Comparison of ENCODE assay signal across 2 cellular contexts in the genomic region with DNA sequence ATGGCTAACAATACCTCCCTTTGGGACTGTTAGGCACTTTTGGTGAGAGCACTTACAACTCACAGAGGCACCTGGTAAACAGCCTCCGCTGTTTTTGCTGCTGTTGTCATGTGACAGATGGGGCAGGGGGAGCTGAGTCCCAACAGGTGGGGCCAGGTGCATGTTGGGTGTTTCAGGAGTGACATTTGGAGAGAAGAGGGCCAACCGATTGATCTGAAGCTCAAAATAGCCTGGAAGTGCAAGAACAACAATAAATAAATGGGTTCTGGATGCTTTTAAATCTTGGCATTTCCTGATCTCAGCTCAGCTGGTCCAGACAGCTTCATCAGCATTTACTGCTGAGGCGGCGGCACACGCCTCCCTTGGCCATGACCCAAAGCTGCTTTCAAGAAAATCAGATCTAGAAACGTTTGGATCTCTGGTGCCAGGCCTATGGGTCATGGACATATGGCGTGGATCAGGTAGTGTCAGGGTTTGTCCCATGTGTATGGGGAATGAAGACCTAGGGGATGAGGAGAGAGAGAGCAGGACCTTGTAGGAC.
A peak's percentile ranks its signal among the peaks of the same experiment; 100 is the strongest.
TF ChIP-seq lines count a peak whose summit lies in the region.

No MANE protein-coding gene starts in this region.

TF ChIP-seq in A549, 52 proteins besides CTCF, POLR2A, EP300 and RAD21:
- TF ChIP-seq MAFK (IDR thresholded peaks at IDR 0.05; ENCODE audit: partially characterized antibody) (peak; percentile 65), POLR2AphosphoS2 (conservative IDR thresholded peaks at IDR 0.05; ENCODE audit: low read length) (no peak), ELK1 (IDR thresholded peaks at IDR 0.05; ENCODE audit: low read depth, low read length) (no peak)

TF ChIP-seq in K562, 482 proteins besides CTCF, POLR2A, EP300 and RAD21:
- TF ChIP-seq ZNF316 (IDR thresholded peaks at IDR 0.05), result peak; percentile 61
- TF ChIP-seq FOXK1 (CRISPR knock-in tag; IDR thresholded peaks at IDR 0.05; ENCODE audit: borderline replicate concordance), result peak; percentile 27; the same call in 1 of the 2 replicates
- TF ChIP-seq ZNF76 (CRISPR knock-in tag; IDR thresholded peaks at IDR 0.05; ENCODE audit: borderline replicate concordance), result no peak
- TF ChIP-seq, protein P1, sequence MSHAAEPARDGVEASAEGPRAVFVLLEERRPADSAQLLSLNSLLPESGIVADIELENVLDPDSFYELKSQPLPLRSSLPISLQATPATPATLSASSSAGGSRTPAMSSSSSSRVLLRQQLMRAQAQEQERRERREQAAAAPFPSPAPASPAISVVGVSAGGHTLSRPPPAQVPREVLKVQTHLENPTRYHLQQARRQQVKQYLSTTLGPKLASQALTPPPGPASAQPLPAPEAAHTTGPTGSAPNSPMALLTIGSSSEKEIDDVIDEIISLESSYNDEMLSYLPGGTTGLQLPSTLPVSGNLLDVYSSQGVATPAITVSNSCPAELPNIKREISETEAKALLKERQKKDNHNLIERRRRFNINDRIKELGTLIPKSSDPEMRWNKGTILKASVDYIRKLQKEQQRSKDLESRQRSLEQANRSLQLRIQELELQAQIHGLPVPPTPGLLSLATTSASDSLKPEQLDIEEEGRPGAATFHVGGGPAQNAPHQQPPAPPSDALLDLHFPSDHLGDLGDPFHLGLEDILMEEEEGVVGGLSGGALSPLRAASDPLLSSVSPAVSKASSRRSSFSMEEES (CRISPR knock-in tag; IDR thresholded peaks at IDR 0.05), result 0 out of 2 replicates have a peak, but pooled peaks have one; percentile 22
- TF ChIP-seq ZNF561 (CRISPR knock-in tag; conservative IDR thresholded peaks at IDR 0.05), result no peak
- peak; percentile 68 for TF ChIP-seq C11orf30 (IDR thresholded peaks at IDR 0.05; ENCODE audit: low read depth)
- TF ChIP-seq, protein P2, sequence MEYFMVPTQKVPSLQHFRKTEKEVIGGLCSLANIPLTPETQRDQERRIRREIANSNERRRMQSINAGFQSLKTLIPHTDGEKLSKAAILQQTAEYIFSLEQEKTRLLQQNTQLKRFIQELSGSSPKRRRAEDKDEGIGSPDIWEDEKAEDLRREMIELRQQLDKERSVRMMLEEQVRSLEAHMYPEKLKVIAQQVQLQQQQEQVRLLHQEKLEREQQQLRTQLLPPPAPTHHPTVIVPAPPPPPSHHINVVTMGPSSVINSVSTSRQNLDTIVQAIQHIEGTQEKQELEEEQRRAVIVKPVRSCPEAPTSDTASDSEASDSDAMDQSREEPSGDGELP (CRISPR knock-in tag; IDR thresholded peaks at IDR 0.05; ENCODE audit: borderline replicate concordance), result peak; percentile 18; the same call in 1 of the 2 replicates
